Comparison of ENCODE assay signal across 5 cellular contexts in the genomic region with DNA sequence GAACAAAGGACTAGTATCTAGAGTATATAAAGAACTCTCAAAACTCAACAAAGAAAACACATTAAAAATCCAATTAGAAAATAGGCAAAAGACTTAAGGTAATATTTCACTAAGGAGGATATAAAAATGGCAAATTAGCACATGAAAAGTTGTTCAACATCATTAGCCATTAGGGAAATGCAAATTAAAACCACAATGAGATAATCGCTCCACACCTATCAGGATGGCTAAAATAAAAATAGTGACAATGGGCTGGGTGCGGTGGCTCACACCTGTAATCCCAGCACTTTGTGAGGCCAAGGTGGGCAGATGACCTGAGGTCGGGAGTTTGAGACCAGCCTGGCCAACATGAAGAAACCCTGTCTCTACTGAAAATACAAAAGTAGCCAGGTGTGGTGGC. TPM values are rescaled to one million over a fixed set of nuclear protein-coding genes. Genes with fewer than 3 reads are reported as not detected.
"Had no signal": no experiment of that assay in that cellular context is flagged by ENCODE, and none has a peak within 500 bp of the region (broad histone marks: within the 10 kb centered on the region; RNA-seq: fewer than 3 reads in every experiment).

No MANE protein-coding gene starts in this region.

RNA-seq across cellular contexts. Expression of a gene that starts 59.9 kb away (rescaled TPM):
- total RNA-seq: LHCN-M2, MCF 10A, NCI-H460, PC-3, SJSA1 had no signal
